Comparison of ENCODE assay signal across 2 cellular contexts in genomic region chr20:25020345-25020744, GRCh38.
TF ChIP-seq lines count a peak whose summit lies in the region.

No MANE protein-coding gene starts in this region.

TF ChIP-seq in H1, 55 proteins besides CTCF, POLR2A, EP300 and RAD21:
- TF ChIP-seq HDAC6 (IDR thresholded peaks at IDR 0.05; ENCODE audit: low read depth, low read length) (no peak), BCL11A (IDR thresholded peaks at IDR 0.05; ENCODE audit: low read depth in 2 of 2, low read length in 2 of 2) (no peak), SUZ12 (IDR thresholded peaks at IDR 0.05; ENCODE audit: low read length) (no peak), POLR2AphosphoS5 (IDR thresholded peaks at IDR 0.05; ENCODE audit: low read depth, low read length) (no peak), CBX5 (IDR thresholded peaks at IDR 0.05; ENCODE audit: low read depth, low read length) (no peak), RBBP5 (IDR thresholded peaks at IDR 0.05; ENCODE audit: borderline replicate concordance, low read depth, low read length) (no peak), TEAD4 (IDR thresholded peaks at IDR 0.05; ENCODE audit: low read depth, low read length) (no peak), SIN3A (conservative IDR thresholded peaks at IDR 0.05 in 1 of 2, IDR thresholded peaks at IDR 0.05 in 1 of 2; ENCODE audit: low read depth in 1 of 2, low read length in 2 of 2) (no peak), EZH2 (IDR thresholded peaks at IDR 0.05; ENCODE audit: low read depth, low read length, severe bottlenecking) (no peak), JUN (IDR thresholded peaks at IDR 0.05; ENCODE audit: low read depth, low read length) (no peak)

TF ChIP-seq in SK-N-SH, 30 proteins besides CTCF, POLR2A, EP300 and RAD21:
- TF ChIP-seq POLR2AphosphoS5 (IDR thresholded peaks at IDR 0.05; ENCODE audit: low read depth, low read length) (no peak), CHD2 (IDR thresholded peaks at IDR 0.05; ENCODE audit: low read length, partially characterized antibody) (no peak), GATA2 (CRISPR knock-in tag; IDR thresholded peaks at IDR 0.05) (no peak), TCF12 (IDR thresholded peaks at IDR 0.05) (no peak), PBX3 (IDR thresholded peaks at IDR 0.05) (no peak), FOXM1 (IDR thresholded peaks at IDR 0.05; ENCODE audit: low read depth) (no peak), FOXJ3 (CRISPR knock-in tag; IDR thresholded peaks at IDR 0.05) (no peak), SMC3 (IDR thresholded peaks at IDR 0.05; ENCODE audit: low read depth, low read length) (no peak), FOSL2 (IDR thresholded peaks at IDR 0.05; ENCODE audit: borderline replicate concordance, low read depth) (no peak), RXRA (IDR thresholded peaks at IDR 0.05; ENCODE audit: borderline replicate concordance, low read depth) (no peak), NRF1 (IDR thresholded peaks at IDR 0.05; ENCODE audit: low read depth, low read length) (no peak), YY1 (IDR thresholded peaks at IDR 0.05; ENCODE audit: low read depth) (no peak), MAX (IDR thresholded peaks at IDR 0.05; ENCODE audit: low read depth) (no peak), SIN3A (IDR thresholded peaks at IDR 0.05; ENCODE audit: borderline replicate concordance, low read depth, low read length) (no peak), USF2 (IDR thresholded peaks at IDR 0.05; ENCODE audit: borderline replicate concordance, low read depth, low read length) (no peak), GABPA (IDR thresholded peaks at IDR 0.05; ENCODE audit: low read depth) (no peak), ZBTB33 (IDR thresholded peaks at IDR 0.05; ENCODE audit: borderline replicate concordance, low read depth) (no peak), MXI1 (IDR thresholded peaks at IDR 0.05; ENCODE audit: low read depth, low read length) (no peak), TEAD4 (IDR thresholded peaks at IDR 0.05; ENCODE audit: borderline replicate concordance, insufficient read depth) (no peak)
TF ChIP-seq in SK-N-SH: peak in this region for 0.
